Comparison of ENCODE assay signal across 12 cellular contexts in genomic region chr2:131584940-131585339, GRCh38. TPM values are rescaled to one million over a fixed set of nuclear protein-coding genes. Genes with fewer than 3 reads are reported as not detected.
DNase-seq lines count a peak whose midpoint lies in the region; ATAC-seq and TF ChIP-seq lines count a peak whose summit lies in the region.
"Had no signal": no experiment of that assay in that cellular context is flagged by ENCODE, and none has a peak within 500 bp of the region (broad histone marks: within the 10 kb centered on the region; RNA-seq: fewer than 3 reads in every experiment).

No MANE protein-coding gene starts in this region.

- no peak overlapping the region for H3K4me3 Mint-ChIP-seq in activated CD8-positive, alpha-beta T cell treated with anti-CD3 and anti-CD28 coated beads for 36 hours
- H3K4me3 Mint-ChIP-seq: effector memory CD8-positive, alpha-beta T cell; T-cell had no signal

- POLR2A ChIA-PET in activated CD8-positive, alpha-beta T cell treated with anti-CD3 and anti-CD28 coated beads for 36 hours (lab: Charles Lee) = no interaction called here
- POLR2A ChIA-PET in A673 (lab: Charles Lee; ENCODE audit: low non-redundant PET) = no interaction called here

- 81 to 88% methylated on average over 4 of the region's 4 CpGs for WGBS in thyroid gland, 2 donors

- H3K27me3 ChIP-seq in thyroid gland = no peaks in the 10 kb centered on the region
- H3K27me3 ChIP-seq in A673 (replicated peaks; ENCODE audit: insufficient read depth, low read depth, low read length, poor library complexity) = peaks cover 77% of the 10 kb centered on the region

- BruUV-seq in A673 (replicated peaks; lab: Mats Ljungman, UMichigan) = no TSS peak

- no peak for TF ChIP-seq POLR2A in thyroid gland (IDR thresholded peaks at IDR 0.05)

- H3K4me3 ChIP-seq in thyroid gland (replicated peaks in 1 of 3) (no peak overlapping the region), A673 (ENCODE audit: low read depth, low read length, poor library complexity, severe bottlenecking) (no peak overlapping the region)

- no peaks in the 10 kb centered on the region for H3K4me1 Mint-ChIP-seq in activated CD8-positive, alpha-beta T cell treated with anti-CD3 and anti-CD28 coated beads for 36 hours (ENCODE audit: low read depth)
- H3K4me1 Mint-ChIP-seq: T-cell had no signal

- DNase-seq in SIG-M5 treated with dmso at 0.1 percent for 504 hours (lab: John Stamatoyannopoulos, UW; ENCODE audit: unreplicated experiment) = peak; percentile 13
- no peak for DNase-seq in SIG-M5 (lab: John Stamatoyannopoulos, UW)
- DNase-seq in activated CD8-positive, alpha-beta T cell treated with anti-CD3 and anti-CD28 coated beads for 36 hours = no peak
- no peak for DNase-seq in thyroid gland
- no peak for DNase-seq in A673 (ENCODE audit: low spot score)
- DNase-seq: DMS79 treated with DMSO at 0.1 percent for 48 hours; effector memory CD8-positive, alpha-beta T cell; T-cell had no signal

- H3K9me3 Mint-ChIP-seq in activated CD8-positive, alpha-beta T cell treated with anti-CD3 and anti-CD28 coated beads for 36 hours = no peaks in the 10 kb centered on the region
- H3K9me3 Mint-ChIP-seq: T-cell had no signal

- CTCF ChIA-PET in activated CD8-positive, alpha-beta T cell treated with anti-CD3 and anti-CD28 coated beads for 36 hours (lab: Charles Lee) = no interaction called here
- CTCF ChIA-PET in A673 (lab: Charles Lee) = no interaction called here

- ATAC-seq in HG02571 (IDR thresholded peaks at IDR 0.05; ENCODE audit: unreplicated experiment) (peak; percentile 59), HG03469 (IDR thresholded peaks at IDR 0.05; ENCODE audit: unreplicated experiment) (peak; percentile 50), HG03457 (IDR thresholded peaks at IDR 0.05; ENCODE audit: unreplicated experiment) (no peak)
- ATAC-seq in activated CD8-positive, alpha-beta T cell treated with anti-CD3 and anti-CD28 coated beads for 36 hours = no peak
- ATAC-seq: effector memory CD8-positive, alpha-beta T cell; T-cell had no signal

- H3K36me3 Mint-ChIP-seq in activated CD8-positive, alpha-beta T cell treated with anti-CD3 and anti-CD28 coated beads for 36 hours (ENCODE audit: low read depth) = no peaks in the 10 kb centered on the region
- H3K36me3 Mint-ChIP-seq: T-cell had no signal

- H3K36me3 ChIP-seq in thyroid gland = no peaks in the 10 kb centered on the region
- H3K36me3 ChIP-seq in A673 (ENCODE audit: insufficient read depth, low read length, poor library complexity, severe bottlenecking) = no peaks in the 10 kb centered on the region

- H3K27ac ChIP-seq in thyroid gland (no peak overlapping the region), A673 (ENCODE audit: low read depth, low read length, poor library complexity, severe bottlenecking) (no peak overlapping the region)
- H3K27ac ChIP-seq: KMS-11 had no signal

- intact Hi-C loops in activated CD8-positive, alpha-beta T cell treated with anti-CD3 and anti-CD28 coated beads for 36 hours (cut with micrococcal nuclease) = no loop called here
- intact Hi-C loops in thyroid gland (cut with DNase I) = no loop called here
- intact Hi-C loops in A673 (cut with micrococcal nuclease; ENCODE audit: unreplicated experiment) = no loop called here

- no peak for TF ChIP-seq CTCF in activated CD8-positive, alpha-beta T cell treated with anti-CD3 and anti-CD28 coated beads for 36 hours (IDR thresholded peaks at IDR 0.05)
- TF ChIP-seq CTCF in thyroid gland (IDR thresholded peaks at IDR 0.05) = no peak
- no peak for TF ChIP-seq CTCF in A673 (conservative IDR thresholded peaks at IDR 0.05; ENCODE audit: low read depth, low read length)

- H3K9me3 ChIP-seq in thyroid gland = no peaks in the 10 kb centered on the region
- H3K9me3 ChIP-seq in A673 (ENCODE audit: low read depth, low read length, poor library complexity, severe bottlenecking) = no peaks in the 10 kb centered on the region

- peaks cover 22% of the 10 kb centered on the region for H3K27me3 Mint-ChIP-seq in activated CD8-positive, alpha-beta T cell treated with anti-CD3 and anti-CD28 coated beads for 36 hours

- no peak overlapping the region for H3K27ac Mint-ChIP-seq in activated CD8-positive, alpha-beta T cell treated with anti-CD3 and anti-CD28 coated beads for 36 hours
- H3K27ac Mint-ChIP-seq: effector memory CD8-positive, alpha-beta T cell; T-cell had no signal

- H3K4me1 ChIP-seq in thyroid gland = no peaks in the 10 kb centered on the region
- H3K4me1 ChIP-seq in A673 (ENCODE audit: insufficient read depth, low read length, poor library complexity, severe bottlenecking) = no peaks in the 10 kb centered on the region

RNA-seq across cellular contexts. Expression of gene CCDC74A, which starts 57.3 kb away (rescaled TPM):
- 10 to 100 TPM; 10.2 to 10.4 TPM for total RNA-seq in activated CD8-positive, alpha-beta T cell treated with anti-CD3 and anti-CD28 coated beads for 36 hours
- total RNA-seq in thyroid gland (10 to 100 TPM in 2 of 4 donors, 1 to 10 TPM in 2; 3.3 to 21.6 (median 9.4) TPM), A673 (2021) (7.0 and 11.0 TPM in 2 replicates)

Comparison
In these comparisons a context has a peak if more than half of its experiments do, and no peak if none do; other contexts are left out.
1. ATAC-seq: peak in HG02571 (single experiment) and HG03469 (single experiment); none in activated CD8-positive, alpha-beta T cell treated with anti-CD3 and anti-CD28 coated beads for 36 hours (single experiment) and HG03457 (single experiment).